16 cellular contexts compared by ENCODE assay signal in the genomic region with DNA sequence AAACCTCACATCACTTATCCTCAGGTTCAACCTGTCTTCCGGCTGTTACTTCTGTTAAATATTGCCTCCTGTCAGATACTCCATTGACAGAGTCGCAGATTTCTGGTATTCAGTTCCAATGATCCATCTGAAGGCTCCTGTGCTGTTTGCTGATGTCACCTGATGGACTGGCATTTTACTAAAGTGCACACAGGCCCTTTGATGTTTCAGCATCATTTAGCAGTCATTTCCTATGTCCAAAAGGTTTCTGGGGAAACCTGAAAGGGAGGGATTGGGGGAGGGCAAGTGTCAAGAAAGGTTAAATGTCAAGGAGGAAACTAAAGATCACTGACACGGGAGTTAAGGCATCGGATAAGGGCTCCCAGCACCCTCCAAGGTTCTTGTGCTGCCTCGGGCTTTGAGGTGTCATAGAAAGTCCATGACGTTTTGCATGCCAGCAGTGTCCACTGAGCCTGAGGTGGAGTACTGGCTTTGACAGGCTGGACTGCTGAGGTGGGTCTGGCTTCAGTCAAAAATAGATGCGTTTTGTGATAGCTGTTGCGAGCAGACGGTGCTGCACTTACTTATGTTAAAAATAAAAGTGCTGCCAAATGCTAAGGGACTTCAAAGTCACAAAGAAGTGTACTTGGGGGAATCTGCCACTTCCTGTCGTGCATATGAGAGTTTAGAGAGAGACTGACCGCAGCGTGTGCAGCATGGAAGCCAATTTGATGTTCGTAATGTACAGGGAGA. TPM values are rescaled to one million over a fixed set of nuclear protein-coding genes. Genes with fewer than 3 reads are reported as not detected.
A peak's percentile ranks its signal among the peaks of the same experiment; 100 is the strongest.
DNase-seq lines count a peak whose midpoint lies in the region; ATAC-seq and TF ChIP-seq lines count a peak whose summit lies in the region.
"Had no signal": no experiment of that assay in that cellular context is flagged by ENCODE, and none has a peak within 500 bp of the region (broad histone marks: within the 10 kb centered on the region; RNA-seq: fewer than 3 reads in every experiment).

No MANE protein-coding gene starts in this region.

- WGBS in hepatocyte (ENCODE audit: low lambda C conversion rate, missing lambda C conversion rate): 45% methylated on average over 13 of the region's 13 CpGs

- no peaks in the 10 kb centered on the region for H3K79me2 ChIP-seq in hepatocyte

- H3K9me3 ChIP-seq in hepatocyte (ENCODE audit: low read depth): no peaks in the 10 kb centered on the region
- H3K9me3 ChIP-seq: upper lobe of right lung had no signal

- DNase-seq in activated naive CD4-positive, alpha-beta T cell (lab: John Stamatoyannopoulos, UW): no peak
- DNase-seq in activated CD8-positive, alpha-beta T cell treated with anti-CD3 and anti-CD28 coated beads, Interleukin-2, amount 10 ng/mL, durations not matched to agents 7 days and 5 days: peak; percentile 87
- DNase-seq in hepatocyte (ENCODE audit: low spot score) (no peak), NCI-H2029 treated with DMSO at 0.1 percent for 48 hours (lab: John Stamatoyannopoulos, UW) (no peak), hippocampal formation (lab: John Stamatoyannopoulos, UW) (no peak), NCI-H2227 (lab: John Stamatoyannopoulos, UW; ENCODE audit: unreplicated experiment) (no peak)
- DNase-seq in stimulated activated naive CD8-positive, alpha-beta T cell treated with anti-CD3 and anti-CD28 coated beads, Interleukin-15, amount 100 ng/mL, for 72 hours: peak in 1 of 2 donors; percentile 56
- DNase-seq: erythroblast, head of caudate nucleus, NCI-H2107, upper lobe of right lung had no signal

- CTCF ChIA-PET in activated CD8-positive, alpha-beta T cell treated with anti-CD3 and anti-CD28 coated beads, Interleukin-2, amount 10 ng/mL, durations not matched to agents 7 days and 5 days (lab: Charles Lee): interaction anchor here (1.6 to 3.4 kb wide), 3 partner anchors 69 to 170 kb away, joined by 4 to 12 read pairs (median 11); no protein-coding TSS in a partner anchor

- no peaks in the 10 kb centered on the region for H4K20me1 ChIP-seq in hepatocyte (ENCODE audit: insufficient read depth, poor library complexity, severe bottlenecking)

- H3K4me1 Mint-ChIP-seq in activated naive CD4-positive, alpha-beta T cell treated with anti-CD3 and anti-CD28 coated beads, Interleukin-2, amount 50 U/mL, for 24 hours: peaks cover 60% of the 10 kb centered on the region
- H3K4me1 Mint-ChIP-seq in activated CD8-positive, alpha-beta T cell treated with anti-CD3 and anti-CD28 coated beads, Interleukin-2, amount 10 ng/mL, durations not matched to agents 7 days and 5 days (ENCODE audit: low read depth): peaks cover 92% of the 10 kb centered on the region
- H3K4me1 Mint-ChIP-seq in stimulated activated naive CD8-positive, alpha-beta T cell treated with anti-CD3 and anti-CD28 coated beads, Interleukin-15, amount 100 ng/mL, for 72 hours: peaks cover 78% of the 10 kb centered on the region

- no peaks in the 10 kb centered on the region for H3K27me3 Mint-ChIP-seq in activated naive CD4-positive, alpha-beta T cell treated with anti-CD3 and anti-CD28 coated beads, Interleukin-2, amount 50 U/mL, for 24 hours
- no peaks in the 10 kb centered on the region for H3K27me3 Mint-ChIP-seq in activated CD8-positive, alpha-beta T cell treated with anti-CD3 and anti-CD28 coated beads, Interleukin-2, amount 10 ng/mL, durations not matched to agents 7 days and 5 days (ENCODE audit: low read depth)
- H3K27me3 Mint-ChIP-seq in stimulated activated naive CD8-positive, alpha-beta T cell treated with anti-CD3 and anti-CD28 coated beads, Interleukin-15, amount 100 ng/mL, for 72 hours: no peaks in the 10 kb centered on the region

- no peak for TF ChIP-seq CTCF in hepatocyte (IDR thresholded peaks at IDR 0.05; ENCODE audit: poor library complexity)

- no peaks in the 10 kb centered on the region for H3K9me2 ChIP-seq in hepatocyte (replicated peaks; ENCODE audit: insufficient read depth)

- no peak overlapping the region for H3K4me2 ChIP-seq in hepatocyte

- H3K4me3 ChIP-seq in hepatocyte: no peak overlapping the region
- H3K4me3 ChIP-seq: upper lobe of right lung had no signal

- no peaks in the 10 kb centered on the region for H3K36me3 ChIP-seq in hepatocyte (replicated peaks; ENCODE audit: insufficient read depth, low read depth)
- H3K36me3 ChIP-seq: upper lobe of right lung had no signal

- no peak overlapping the region for H2AFZ ChIP-seq in hepatocyte

- peak overlapping the region; percentile 64 for H3K4me3 Mint-ChIP-seq in activated naive CD4-positive, alpha-beta T cell treated with anti-CD3 and anti-CD28 coated beads, Interleukin-2, amount 50 U/mL, for 24 hours
- H3K4me3 Mint-ChIP-seq in activated CD8-positive, alpha-beta T cell treated with anti-CD3 and anti-CD28 coated beads, Interleukin-2, amount 10 ng/mL, durations not matched to agents 7 days and 5 days: peak overlapping the region; percentile 64
- peak overlapping the region; percentile 75 to 83 for H3K4me3 Mint-ChIP-seq in stimulated activated naive CD8-positive, alpha-beta T cell treated with anti-CD3 and anti-CD28 coated beads, Interleukin-15, amount 100 ng/mL, for 72 hours
- H3K4me3 Mint-ChIP-seq: WTC11 had no signal

- H3K36me3 Mint-ChIP-seq in activated naive CD4-positive, alpha-beta T cell treated with anti-CD3 and anti-CD28 coated beads, Interleukin-2, amount 50 U/mL, for 24 hours: no peaks in the 10 kb centered on the region
- peaks cover 39% of the 10 kb centered on the region for H3K36me3 Mint-ChIP-seq in activated CD8-positive, alpha-beta T cell treated with anti-CD3 and anti-CD28 coated beads, Interleukin-2, amount 10 ng/mL, durations not matched to agents 7 days and 5 days (ENCODE audit: low read depth)
- H3K36me3 Mint-ChIP-seq: WTC11 had no signal

- POLR2A ChIA-PET in activated CD8-positive, alpha-beta T cell treated with anti-CD3 and anti-CD28 coated beads, Interleukin-2, amount 10 ng/mL, durations not matched to agents 7 days and 5 days (lab: Charles Lee): interaction anchor here (0.9 to 1.0 kb wide), 2 partner anchors 45 to 69 kb away, joined by 3 read pairs; no protein-coding TSS in a partner anchor

- peaks cover 8% of the 10 kb centered on the region for H3K4me1 ChIP-seq in hepatocyte (ENCODE audit: insufficient read depth)

- ATAC-seq in activated CD8-positive, alpha-beta T cell treated with anti-CD3 and anti-CD28 coated beads, Interleukin-2, amount 10 ng/mL, durations not matched to agents 7 days and 5 days: peak; percentile 75
- ATAC-seq in stimulated activated naive CD8-positive, alpha-beta T cell treated with anti-CD3 and anti-CD28 coated beads, Interleukin-15, amount 100 ng/mL, for 72 hours: peak; percentile 57
- ATAC-seq: upper lobe of right lung, WTC11 had no signal

- H3K27ac Mint-ChIP-seq in activated naive CD4-positive, alpha-beta T cell treated with anti-CD3 and anti-CD28 coated beads, Interleukin-2, amount 50 U/mL, for 24 hours: peak overlapping the region; percentile 4
- H3K27ac Mint-ChIP-seq in activated CD8-positive, alpha-beta T cell treated with anti-CD3 and anti-CD28 coated beads, Interleukin-2, amount 10 ng/mL, durations not matched to agents 7 days and 5 days: peak overlapping the region; percentile 94
- peak overlapping the region; percentile 85 to 94 for H3K27ac Mint-ChIP-seq in stimulated activated naive CD8-positive, alpha-beta T cell treated with anti-CD3 and anti-CD28 coated beads, Interleukin-15, amount 100 ng/mL, for 72 hours

- no peaks in the 10 kb centered on the region for H3K9me3 Mint-ChIP-seq in activated naive CD4-positive, alpha-beta T cell treated with anti-CD3 and anti-CD28 coated beads, Interleukin-2, amount 50 U/mL, for 24 hours
- no peaks in the 10 kb centered on the region for H3K9me3 Mint-ChIP-seq in activated CD8-positive, alpha-beta T cell treated with anti-CD3 and anti-CD28 coated beads, Interleukin-2, amount 10 ng/mL, durations not matched to agents 7 days and 5 days (ENCODE audit: insufficient read depth)
- H3K9me3 Mint-ChIP-seq in stimulated activated naive CD8-positive, alpha-beta T cell treated with anti-CD3 and anti-CD28 coated beads, Interleukin-15, amount 100 ng/mL, for 72 hours: no peaks in the 10 kb centered on the region
- H3K9me3 Mint-ChIP-seq: WTC11 had no signal

- peak overlapping the region; percentile 44 for H3K27ac ChIP-seq in hepatocyte
- H3K27ac ChIP-seq: upper lobe of right lung had no signal

- no peaks in the 10 kb centered on the region for H3K27me3 ChIP-seq in hepatocyte
- H3K27me3 ChIP-seq: upper lobe of right lung had no signal

RNA-seq across cellular contexts. Expression of gene XCL2, which starts 30.8 kb away (rescaled TPM):
- total RNA-seq in activated CD8-positive, alpha-beta T cell treated with anti-CD3 and anti-CD28 coated beads, Interleukin-2, amount 10 ng/mL, durations not matched to agents 7 days and 5 days: 10 to 100 TPM; 41.2 to 41.8 TPM
- not detected in 2 replicates for total RNA-seq in hepatocyte
- not detected in 2 replicates for polyA plus RNA-seq in hepatocyte
- total RNA-seq: pulmonary artery endothelial cell, SK-MEL-5, WTC11 had no signal
- polyA plus RNA-seq: adipose tissue had no signal

Comparison
In these comparisons a context has a peak if more than half of its experiments do, and no peak if none do; other contexts are left out.
1. H3K27ac Mint-ChIP-seq: peak in every context shown above with its lines; median percentile 94 in activated CD8-positive, alpha-beta T cell treated with anti-CD3 and anti-CD28 coated beads, Interleukin-2, amount 10 ng/mL, durations not matched to agents 7 days and 5 days; 90 in stimulated activated naive CD8-positive, alpha-beta T cell treated with anti-CD3 and anti-CD28 coated beads, Interleukin-15, amount 100 ng/mL, for 72 hours; 4 in activated naive CD4-positive, alpha-beta T cell treated with anti-CD3 and anti-CD28 coated beads, Interleukin-2, amount 50 U/mL, for 24 hours.
2. RNA of gene XCL2, which starts 30.8 kb away (total RNA-seq): 41.2 to 41.8 TPM in activated CD8-positive, alpha-beta T cell treated with anti-CD3 and anti-CD28 coated beads, Interleukin-2, amount 10 ng/mL, durations not matched to agents 7 days and 5 days; not detected in hepatocyte; every median in the first group is over 10 times any median in the second.
3. Peak in every context shown above with its lines, with median percentiles within 50 percentile points of each other: H3K4me3 Mint-ChIP-seq.